Comparison of ENCODE assay signal across 28 cellular contexts in the genomic region with DNA sequence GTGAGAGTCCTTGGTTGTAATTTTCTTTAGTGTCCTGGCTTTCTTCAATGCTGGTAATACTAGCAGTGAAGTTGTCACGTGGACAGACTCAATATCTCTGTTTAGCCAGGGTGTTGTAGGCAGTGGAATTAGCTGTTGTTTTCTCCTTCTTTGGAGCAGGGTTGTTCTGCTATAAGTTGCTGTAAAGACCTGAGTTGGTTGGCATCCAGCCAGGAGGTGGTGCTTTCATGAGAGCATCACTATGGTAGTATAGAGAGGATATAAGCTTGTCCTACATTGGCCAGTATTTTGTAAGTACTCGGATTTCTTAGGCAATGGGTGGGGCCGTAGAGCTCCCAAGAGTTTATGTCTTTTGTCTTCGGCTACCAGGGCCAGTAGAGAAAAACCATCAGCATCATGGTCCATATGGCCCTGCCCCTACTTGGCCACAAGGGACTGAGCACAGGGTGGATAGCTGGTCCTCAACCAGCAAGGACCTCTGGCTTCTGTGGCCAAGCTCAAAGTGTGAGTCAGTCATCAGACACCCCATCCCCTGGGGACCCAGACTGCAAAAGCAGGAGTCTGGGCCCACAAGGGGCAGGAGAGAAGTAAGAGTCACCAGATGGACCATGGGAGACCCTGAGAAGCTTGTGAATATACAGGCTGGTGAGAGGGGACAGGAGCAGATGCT.
"Had no signal": no experiment of that assay in that cellular context is flagged by ENCODE, and none has a peak within 500 bp of the region (broad histone marks: within the 10 kb centered on the region; RNA-seq: fewer than 3 reads in every experiment).

No MANE protein-coding gene starts in this region.

- DNase-seq: activated B cell treated with CpG ODN at 0.5 μM for 24 hours; activated CD4-positive, alpha-beta memory T cell treated with anti-CD3 and anti-CD28 coated beads for 36 hours; activated CD4-positive, alpha-beta T cell treated with anti-CD3 and anti-CD28 coated beads, Interleukin-2, amount 10 ng/mL, durations not matched to agents 24 days and 14 days; activated CD8-positive, alpha-beta memory T cell treated with anti-CD3 and anti-CD28 coated beads, Interleukin-2, amount 10 ng/mL, durations not matched to agents 7 days and 5 days; activated CD8-positive, alpha-beta memory T cell treated with anti-CD3 and anti-CD28 coated beads, Interleukin-2, amount 50 U/mL, for 4 hours; activated CD8-positive, alpha-beta T cell treated with anti-CD3 and anti-CD28 coated beads, Interleukin-2, amount 10 ng/mL, durations not matched to agents 7 days and 5 days; activated effector memory CD4-positive, alpha-beta T cell treated with anti-CD3 and anti-CD28 coated beads, Interleukin-2, amount 50 U/mL, for 16 hours; activated naive CD4-positive, alpha-beta T cell treated with anti-CD3 and anti-CD28 coated beads for 36 hours; activated naive CD8-positive, alpha-beta T cell treated with anti-CD3 and anti-CD28 coated beads for 36 hours; activated naive CD8-positive, alpha-beta T cell treated with anti-CD3 and anti-CD28 coated beads, Interleukin-2, amount 50 U/mL, for 24 hours; activated T-cell treated with anti-CD3 and anti-CD28 coated beads, Interleukin-2, amount 50 U/mL, for 1 hour; activated T-cell treated with anti-CD3 and anti-CD28 coated beads, Interleukin-2, amount 50 U/mL, for 48 hours; amygdala; aorta; body of pancreas; caudate nucleus; effector CD8-positive, alpha-beta T cell; foreskin fibroblast; T-helper 17 cell; T1000; WERI-Rb-1 had no signal

- H3K4me3 ChIP-seq: adrenal gland, body of pancreas had no signal

- ATAC-seq: activated CD4-positive, CD25-positive, alpha-beta regulatory T cell treated with anti-CD3 and anti-CD28 coated beads, Interleukin-2, amount 50 U/mL, for 24 hours; activated CD8-positive, alpha-beta memory T cell treated with anti-CD3 and anti-CD28 coated beads, Interleukin-2, amount 10 ng/mL, durations not matched to agents 7 days and 5 days; activated CD8-positive, alpha-beta T cell treated with anti-CD3 and anti-CD28 coated beads, Interleukin-2, amount 10 ng/mL, durations not matched to agents 7 days and 5 days; activated naive CD8-positive, alpha-beta T cell treated with anti-CD3 and anti-CD28 coated beads, Interleukin-2, amount 50 U/mL, for 24 hours; body of pancreas; T-helper 17 cell had no signal

- H3K36me3 ChIP-seq: adrenal gland, WERI-Rb-1 had no signal

- H3K4me1 ChIP-seq: body of pancreas had no signal

- H3K27me3 ChIP-seq: adrenal gland, body of pancreas had no signal

- H3K27ac ChIP-seq: adrenal gland, body of pancreas, epithelial cell of prostate, WERI-Rb-1 had no signal

- FAIRE-seq: colon, endometrium, endothelial cell of umbilical vein, frontal cortex had no signal
